In the genomic region with DNA sequence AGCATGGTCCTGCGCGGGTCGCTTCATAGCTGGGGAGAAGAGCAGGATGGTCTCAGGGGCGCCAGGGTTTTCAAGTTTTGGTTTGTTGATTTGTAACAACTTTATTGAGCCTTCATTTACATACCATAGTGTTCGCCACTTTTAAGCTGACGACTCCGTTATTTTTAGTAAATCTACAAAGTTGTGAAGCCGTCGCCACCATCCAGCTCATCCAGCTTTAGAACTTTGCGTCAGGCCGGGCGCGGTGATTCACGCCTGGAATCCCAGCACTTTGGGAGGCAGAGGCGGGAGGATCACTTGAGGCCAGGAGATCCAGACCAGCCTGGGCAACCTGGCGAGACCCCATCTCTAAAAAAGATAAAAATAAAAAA, we compare ENCODE assay signal across 8 cellular contexts. TPM values are rescaled to one million over a fixed set of nuclear protein-coding genes. Genes with fewer than 3 reads are reported as not detected.
A peak's percentile ranks its signal among the peaks of the same experiment; 100 is the strongest.
DNase-seq lines count a peak whose midpoint lies in the region; ATAC-seq and TF ChIP-seq lines count a peak whose summit lies in the region.

No MANE protein-coding gene starts in this region.

- H3K9ac ChIP-seq in neuronal stem cell (ENCODE audit: low read depth, low read length, poor library complexity) = no peak overlapping the region

- no peak overlapping the region for H2BK12ac ChIP-seq in neuronal stem cell (ENCODE audit: low read length)

- ATAC-seq in RWPE2 (ENCODE audit: low read depth) (peak; percentile 1; the same call in 2 of the 3 replicates), HG02678 (IDR thresholded peaks at IDR 0.05; ENCODE audit: unreplicated experiment) (no peak), GM21447 (IDR thresholded peaks at IDR 0.05; ENCODE audit: unreplicated experiment) (no peak), HG03135 (IDR thresholded peaks at IDR 0.05; ENCODE audit: unreplicated experiment) (no peak)

- no peak for TF ChIP-seq CTCF in GM12864 (IDR thresholded peaks at IDR 0.05; ENCODE audit: low read depth, low read length, missing control alignments)
- TF ChIP-seq CTCF in RWPE2 (IDR thresholded peaks at IDR 0.05; ENCODE audit: poor library complexity, severe bottlenecking) = no peak
- no peak for TF ChIP-seq CTCF in esophagus muscularis mucosa (IDR thresholded peaks at IDR 0.05)

- peak overlapping the region; percentile 94 for H3K14ac ChIP-seq in neuronal stem cell (ENCODE audit: low read length)

- H2BK5ac ChIP-seq in neuronal stem cell (ENCODE audit: low read length) = no peak overlapping the region

- no peak overlapping the region for H2BK120ac ChIP-seq in neuronal stem cell (ENCODE audit: low read depth, low read length)

- no peak overlapping the region for H2AK5ac ChIP-seq in neuronal stem cell (ENCODE audit: low read depth, low read length)

- no peak for TF ChIP-seq POLR2A in esophagus muscularis mucosa (IDR thresholded peaks at IDR 0.05; ENCODE audit: low read depth)

- H3K18ac ChIP-seq in neuronal stem cell (ENCODE audit: low read length) = peak overlapping the region; percentile 81

- H2AFZ ChIP-seq in neuronal stem cell (ENCODE audit: low read length) = peak overlapping the region; percentile 95

- no peak overlapping the region for H4K8ac ChIP-seq in neuronal stem cell (ENCODE audit: low read depth, low read length)

- peak overlapping the region; percentile 75 for H3K4me2 ChIP-seq in neuronal stem cell (ENCODE audit: insufficient read depth, low read length, poor library complexity, severe bottlenecking)

- H3K27ac ChIP-seq in RWPE2 (ENCODE audit: poor library complexity, severe bottlenecking) (no peak overlapping the region), esophagus muscularis mucosa (replicated peaks in 1 of 4) (peak overlapping the region; percentile 74 to 92 (median 84)), neuronal stem cell (replicated peaks; ENCODE audit: low read length) (no peak overlapping the region)

- no peak overlapping the region for H3K4ac ChIP-seq in neuronal stem cell (ENCODE audit: low read length)

- intact Hi-C loops in esophagus muscularis mucosa (cut with DNase I) = no loop called here

- TF ChIP-seq EP300 in esophagus muscularis mucosa (IDR thresholded peaks at IDR 0.05) = no peak

- H3K79me1 ChIP-seq in neuronal stem cell (ENCODE audit: low read depth, low read length) = peaks cover 3% of the 10 kb centered on the region

- H4K91ac ChIP-seq in neuronal stem cell (ENCODE audit: low read depth, low read length, poor library complexity) = no peak overlapping the region

- H3K4me3 ChIP-seq in GM12864 (ENCODE audit: low read depth, low read length) (peak overlapping the region; percentile 62), RWPE2 (ENCODE audit: severe bottlenecking) (peak overlapping the region; percentile 76), esophagus muscularis mucosa (peak overlapping the region; percentile 65 to 95 (median 82)), neuronal stem cell (ENCODE audit: low read length in 2 of 2) (peak overlapping the region; percentile 57 to 92)

- WGBS in esophagus muscularis mucosa = 29% methylated on average over 12 of the region's 16 CpGs
- WGBS in neuronal stem cell (ENCODE audit: extremely low coverage in 2 of 2, insufficient read length in 2 of 2, insufficient replicate concordance in 1 of 2), 2 donors = no CpG with 5 or more reads among the region's 16 CpGs

- H3K23ac ChIP-seq in neuronal stem cell (ENCODE audit: low read depth, low read length, poor library complexity) = peak overlapping the region; percentile 93

- H2BK15ac ChIP-seq in neuronal stem cell (ENCODE audit: low read length) = no peak overlapping the region

- H3K27me3 ChIP-seq in RWPE2 (ENCODE audit: insufficient read depth, poor library complexity, severe bottlenecking) (no peaks in the 10 kb centered on the region), esophagus muscularis mucosa (no peaks in the 10 kb centered on the region), neuronal stem cell (ENCODE audit: control insufficient read depth in 3 of 3, insufficient read depth in 3 of 3, low read depth in 1 of 3, low read length in 3 of 3) (no peaks in the 10 kb centered on the region)

- H3K9me3 ChIP-seq in RWPE2 (ENCODE audit: severe bottlenecking) = no peaks in the 10 kb centered on the region
- H3K9me3 ChIP-seq in esophagus muscularis mucosa = no peaks in the 10 kb centered on the region
- H3K9me3 ChIP-seq in neuronal stem cell (replicated peaks in 1 of 2; ENCODE audit: control insufficient read depth in 2 of 2, insufficient read depth in 1 of 2, low read depth in 1 of 2, low read length in 2 of 2) = no peaks in the 10 kb centered on the region

- no peak for DNase-seq in GM12864 (ENCODE audit: low read depth)
- DNase-seq in RWPE2 (ENCODE audit: low spot score) = no peak
- DNase-seq in esophagus muscularis mucosa (ENCODE audit: extremely low spot score) = no peak
- no peak for DNase-seq in neuronal stem cell (ENCODE audit: low spot score)
- no peak for DNase-seq in NCI-H774 (lab: John Stamatoyannopoulos, UW)

- H3K36me3 ChIP-seq in RWPE2 (ENCODE audit: low read depth) (no peaks in the 10 kb centered on the region), esophagus muscularis mucosa (peaks cover 6 to 15% (median 9%) of the 10 kb centered on the region in 4 donors), neuronal stem cell (replicated peaks in 1 of 2; ENCODE audit: control insufficient read depth in 2 of 2, insufficient read depth in 2 of 2, low read length in 2 of 2) (peaks cover 4 to 10% of the 10 kb centered on the region in 2 donors)

- no peaks in the 10 kb centered on the region for H3K4me1 ChIP-seq in RWPE2 (ENCODE audit: insufficient read depth, poor library complexity, severe bottlenecking)
- H3K4me1 ChIP-seq in esophagus muscularis mucosa = peaks cover 7 to 26% (median 18%) of the 10 kb centered on the region in 4 donors
- H3K4me1 ChIP-seq in neuronal stem cell (ENCODE audit: control insufficient read depth in 2 of 2, insufficient read depth in 1 of 2, low read depth in 1 of 2, low read length in 2 of 2) = peaks cover 6% of the 10 kb centered on the region in 2 donors

RNA-seq across cellular contexts. Expression of gene C19orf44, which starts 0.4 kb away (rescaled TPM):
- 10 to 100 TPM in 1 of 4 donors, 1 to 10 TPM in 3; 7.0 to 10.4 (median 8.5) TPM for total RNA-seq in esophagus muscularis mucosa
- polyA plus RNA-seq in neuronal stem cell (2013, experiment 1 of 2) = 4.7 TPM
- 4.7 TPM for polyA plus RNA-seq in neuronal stem cell (2013, experiment 2 of 2)

RNA-seq across cellular contexts. Expression of gene CALR3, which starts 0.6 kb away (rescaled TPM):
- total RNA-seq in esophagus muscularis mucosa = not detected
- 0.07 TPM for polyA plus RNA-seq in neuronal stem cell (2013, experiment 1 of 2)
- 0.07 TPM for polyA plus RNA-seq in neuronal stem cell (2013, experiment 2 of 2)

RNA-seq across cellular contexts. Expression of gene EPS15L1, which starts 24.8 kb away (rescaled TPM):
- 10 to 100 TPM; 14.2 to 30.8 (median 18.0) TPM for total RNA-seq in esophagus muscularis mucosa
- 26.7 TPM for polyA plus RNA-seq in neuronal stem cell (2013, experiment 1 of 2)
- polyA plus RNA-seq in neuronal stem cell (2013, experiment 2 of 2) = 25.4 TPM

RNA-seq across cellular contexts. Expression of gene CHERP, which starts 45.6 kb away (rescaled TPM):
- 10 to 100 TPM in 3 of 4 donors, 1 to 10 TPM in 1; 9.1 to 18.0 (median 12.9) TPM for total RNA-seq in esophagus muscularis mucosa
- polyA plus RNA-seq in neuronal stem cell (2013, experiment 1 of 2) = 40.7 TPM
- 40.6 TPM for polyA plus RNA-seq in neuronal stem cell (2013, experiment 2 of 2)

Comparison
In these comparisons a context has a peak if more than half of its experiments do, and no peak if none do; other contexts are left out.
1. H3K27ac ChIP-seq: peak in esophagus muscularis mucosa (4 of 4); none in RWPE2 (single experiment) and neuronal stem cell (single experiment).
2. Peak in every context shown above with its lines, with median percentiles within 50 percentile points of each other: H3K4me3 ChIP-seq.